In the genomic region with DNA sequence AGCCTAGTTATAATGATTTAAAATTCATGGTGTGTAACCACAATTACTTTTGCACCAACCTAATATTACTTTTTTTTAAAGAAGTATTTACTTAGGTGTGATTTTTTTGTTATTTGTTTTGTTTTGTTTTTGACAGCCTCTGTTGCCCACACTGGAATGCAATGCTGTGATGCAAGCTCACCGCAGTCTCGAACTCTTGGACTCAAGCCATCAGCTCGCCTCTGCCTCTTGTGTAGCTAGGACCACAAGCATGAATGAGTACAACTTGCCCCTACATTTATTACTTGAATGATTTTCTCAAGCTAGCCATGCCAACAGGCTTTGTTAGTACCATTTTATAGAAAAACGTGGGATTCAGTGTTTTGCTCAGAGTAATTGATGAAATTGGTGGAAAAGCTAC, we compare ENCODE assay signal across 19 cellular contexts.
DNase-seq lines count a peak whose midpoint lies in the region; FAIRE-seq and TF ChIP-seq lines count a peak whose summit lies in the region.
"Had no signal": no experiment of that assay in that cellular context is flagged by ENCODE, and none has a peak within 500 bp of the region (broad histone marks: within the 10 kb centered on the region; RNA-seq: fewer than 3 reads in every experiment).

No MANE protein-coding gene starts in this region.

- in situ Hi-C loops in G401 (cut with HindIII; ENCODE audit: low sequenced_read_pairs): no loop called here

- no peak overlapping the region for H3K4me3 ChIP-seq in fibroblast of mammary gland (ENCODE audit: control insufficient read depth, low read depth, low read length)
- H3K4me3 ChIP-seq in stomach: no peak overlapping the region

- no peaks in the 10 kb centered on the region for H3K27me3 ChIP-seq in stomach
- H3K27me3 ChIP-seq: BE2C had no signal

- H3K36me3 ChIP-seq in stomach: no peaks in the 10 kb centered on the region
- H3K36me3 ChIP-seq: BE2C had no signal

- H3K9me3 ChIP-seq in stomach: no peaks in the 10 kb centered on the region
- H3K9me3 ChIP-seq: BE2C had no signal

- no peak overlapping the region for H3K27ac ChIP-seq in stomach

- FAIRE-seq in urothelium cell line (lab: Jason Lieb, UNC): no peak

- TF ChIP-seq CTCF in fibroblast of mammary gland (conservative IDR thresholded peaks at IDR 0.05; ENCODE audit: control insufficient read depth, insufficient read depth, low read depth, low read length) (no peak), stomach (IDR thresholded peaks at IDR 0.05) (no peak), GM20000 (IDR thresholded peaks at IDR 0.05; ENCODE audit: extremely low read depth, missing control alignments) (no peak)

- 77 to 86% (median 82%) methylated on average over 4 of the region's 4 CpGs for WGBS in stomach, 5 donors

- no peaks in the 10 kb centered on the region for H3K4me1 ChIP-seq in stomach
- H3K4me1 ChIP-seq: BE2C had no signal

- peak; percentile 8 for DNase-seq in HCEC 1CT
- DNase-seq in astrocyte of the hippocampus (ENCODE audit: low read depth, low spot score): peak; percentile 78
- DNase-seq in fibroblast of mammary gland (ENCODE audit: low read depth): peak; percentile 67
- peak; percentile 4 for DNase-seq in urothelium cell line (ENCODE audit: low spot score)
- DNase-seq in stomach: no peak
- DNase-seq in G401 (ENCODE audit: low spot score): no peak
- DNase-seq in GM20000 (ENCODE audit: low spot score): no peak
- DNase-seq: BE2C; Calu3; CD4-positive, alpha-beta memory T cell; DMS53; H7; IMR-90; Karpas-422; NCI-H1417; NCI-H187 treated with DMSO at 0.1 percent for 48 hours; OCI-M1; RPMI8226; SIG-M5 had no signal

- intact Hi-C loops in stomach (cut with DNase I; ENCODE audit: low total_unique reads): no loop called here

- no peak for TF ChIP-seq EP300 in stomach (IDR thresholded peaks at IDR 0.05)

- TF ChIP-seq POLR2A in stomach (IDR thresholded peaks at IDR 0.05): no peak

Comparison
In these comparisons a context has a peak if more than half of its experiments do, and no peak if none do; other contexts are left out.
1. DNase-seq: peak in HCEC 1CT (single experiment), astrocyte of the hippocampus (single experiment), fibroblast of mammary gland (single experiment) and urothelium cell line (single experiment); none in stomach (single experiment), G401 (single experiment) and GM20000 (single experiment).